8 cellular contexts compared by ENCODE assay signal in the genomic region with DNA sequence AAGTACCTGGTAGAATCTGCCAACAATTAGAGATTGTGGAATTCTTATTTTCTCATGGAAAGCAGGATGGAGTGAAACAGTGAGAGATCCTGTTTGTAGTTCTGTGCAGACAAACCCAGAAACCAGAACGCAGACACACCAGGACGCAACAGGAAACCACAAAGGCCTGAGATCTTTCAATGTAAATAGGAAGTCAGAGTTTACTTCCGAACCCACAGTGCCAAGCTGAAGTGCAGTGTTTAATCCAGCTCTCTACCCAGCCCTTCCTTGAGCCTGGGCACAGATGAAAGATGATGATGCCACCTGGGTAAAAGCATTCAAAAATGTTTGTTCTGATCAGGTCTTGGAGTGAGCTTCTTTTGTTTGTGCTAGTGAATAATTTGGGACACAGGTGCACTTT.
DNase-seq lines count a peak whose midpoint lies in the region; ATAC-seq, FAIRE-seq and TF ChIP-seq lines count a peak whose summit lies in the region.

No MANE protein-coding gene starts in this region.

- H3K9me3 Mint-ChIP-seq in chondrocyte (ENCODE audit: low read depth) = peaks cover 10% of the 10 kb centered on the region

- ATAC-seq in GM21825 (IDR thresholded peaks at IDR 0.05; ENCODE audit: unreplicated experiment) = peak; percentile 89

- peaks cover 6% of the 10 kb centered on the region for H3K36me3 Mint-ChIP-seq in chondrocyte (ENCODE audit: low read depth)

- no peak for TF ChIP-seq POLR2A in GM12891 (IDR thresholded peaks at IDR 0.05; ENCODE audit: low read depth, low read length)

- DNase-seq in GM12891 (ENCODE audit: insufficient read length, low spot score) = no peak
- DNase-seq in NCI-H2107 (lab: John Stamatoyannopoulos, UW) = peak; percentile 37
- peak; percentile 1 for DNase-seq in activated gamma-delta T cell treated with anti-CD3 and anti-CD28 coated beads, Interleukin-2, amount 50 U/mL, for 16 hours (ENCODE audit: low read depth)
- DNase-seq in stimulated activated CD8-positive, alpha-beta memory T cell treated with anti-CD3 and anti-CD28 coated beads, Interleukin-4, amount 100 ng/mL, for 24 hours (ENCODE audit: low read depth) = peak; percentile 4
- no peak for DNase-seq in chondrocyte (ENCODE audit: low spot score)
- DNase-seq in cortex of kidney (lab: John Stamatoyannopoulos, UW) = no peak
- DNase-seq in cerebellum (ENCODE audit: low spot score) = no peak

- no peak for TF ChIP-seq CTCF in chondrocyte (IDR thresholded peaks at IDR 0.05)

- H3K27ac Mint-ChIP-seq in chondrocyte (ENCODE audit: unreplicated experiment) = no peak overlapping the region

- FAIRE-seq in GM12891 (lab: Jason Lieb, UNC) = peak; percentile 38

- H3K4me1 Mint-ChIP-seq in chondrocyte (ENCODE audit: low read depth) = peaks cover 11% of the 10 kb centered on the region

- H3K27me3 Mint-ChIP-seq in chondrocyte (ENCODE audit: low read depth) = no peaks in the 10 kb centered on the region

- no peak overlapping the region for H3K4me3 Mint-ChIP-seq in chondrocyte (ENCODE audit: unreplicated experiment)

TF ChIP-seq in GM12891, 5 proteins besides CTCF, POLR2A, EP300 and RAD21:
- peak; percentile 46; the same call in 1 of the 2 replicates for TF ChIP-seq SPI1 (IDR thresholded peaks at IDR 0.05; ENCODE audit: low read depth, low read length)
- no peak for TF ChIP-seq TAF1 (IDR thresholded peaks at IDR 0.05; ENCODE audit: low read depth, low read length)

Comparison
In these comparisons a context has a peak if more than half of its experiments do, and no peak if none do; other contexts are left out.
1. DNase-seq: peak in NCI-H2107 (single experiment), activated gamma-delta T cell treated with anti-CD3 and anti-CD28 coated beads, Interleukin-2, amount 50 U/mL, for 16 hours (single experiment) and stimulated activated CD8-positive, alpha-beta memory T cell treated with anti-CD3 and anti-CD28 coated beads, Interleukin-4, amount 100 ng/mL, for 24 hours (single experiment); none in GM12891 (single experiment), chondrocyte (single experiment), cortex of kidney (single experiment) and cerebellum (single experiment).